In the genomic region with DNA sequence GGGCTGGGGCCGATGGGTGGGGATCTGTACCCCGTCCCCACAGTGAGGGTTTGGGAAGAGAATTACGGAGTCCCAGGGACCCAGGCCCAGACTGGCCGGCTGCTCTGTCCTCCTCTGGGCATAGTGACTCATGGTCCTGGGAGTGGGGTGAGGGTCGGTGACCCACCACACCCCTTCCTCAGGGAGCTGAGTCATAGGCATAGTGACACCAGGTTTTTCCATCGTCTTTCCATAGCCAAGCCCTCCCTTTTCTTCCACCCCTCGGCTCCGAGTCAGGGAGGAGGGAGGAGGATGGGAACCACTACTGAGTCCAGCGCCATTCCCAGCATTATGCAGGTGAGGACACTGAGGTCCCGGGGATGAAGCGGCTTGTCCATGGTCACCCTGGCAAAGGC, we compare ENCODE assay signal across 10 cellular contexts. TPM values are rescaled to one million over a fixed set of nuclear protein-coding genes. Genes with fewer than 3 reads are reported as not detected.
DNase-seq lines count a peak whose midpoint lies in the region; ATAC-seq and TF ChIP-seq lines count a peak whose summit lies in the region.
"Had no signal": no experiment of that assay in that cellular context is flagged by ENCODE, and none has a peak within 500 bp of the region (broad histone marks: within the 10 kb centered on the region; RNA-seq: fewer than 3 reads in every experiment).

No MANE protein-coding gene starts in this region.

- ATAC-seq in left lung: peak; percentile 44

- H3K9me3 ChIP-seq in HEK293 (ENCODE audit: control insufficient read depth, insufficient read depth, low read depth, low read length) (no peaks in the 10 kb centered on the region), left lung (no peaks in the 10 kb centered on the region), suprapubic skin (no peaks in the 10 kb centered on the region)

- POLR2A ChIA-PET in HEK293 (lab: Yijun Ruan, JAX): no interaction called here

- TF ChIP-seq CTCF in HEK293 (tag by site-specific recombination; IDR thresholded peaks at IDR 0.05): 0 out of 2 replicates have a peak, but pooled peaks have one; percentile 2
- TF ChIP-seq CTCF in left lung (IDR thresholded peaks at IDR 0.05): no peak
- no peak for TF ChIP-seq CTCF in suprapubic skin (IDR thresholded peaks at IDR 0.05)

- peak; percentile 54 for DNase-seq in dermis blood vessel endothelial cell
- DNase-seq in left lung: no peak
- no peak for DNase-seq in suprapubic skin (ENCODE audit: low spot score in 2 of 2)
- DNase-seq in NOMO-1 treated with DMSO at 0.1 percent for 48 hours (lab: John Stamatoyannopoulos, UW; ENCODE audit: unreplicated experiment): no peak
- DNase-seq in activated gamma-delta T cell treated with Interleukin-2 at 50 U/mL for 16 hours: no peak
- DNase-seq in iPS-NIHi11 (ENCODE audit: low spot score): no peak
- no peak for DNase-seq in NCI-H446 treated with DMSO at 0.1 percent for 48 hours (lab: John Stamatoyannopoulos, UW)
- DNase-seq: stimulated activated CD8-positive, alpha-beta memory T cell treated with anti-CD3 and anti-CD28 coated beads, Interleukin-4, amount 100 ng/mL, for 48 hours had no signal

- H3K27me3 ChIP-seq in left lung: peaks cover 0 to 9% of the 10 kb centered on the region in 2 donors
- H3K27me3 ChIP-seq in suprapubic skin: no peaks in the 10 kb centered on the region

- H3K27ac ChIP-seq in HEK293 (ENCODE audit: extremely low read depth, low read depth, low read length) (no peak overlapping the region), left lung (peak overlapping the region; percentile 27 to 57), suprapubic skin (peak overlapping the region; percentile 93)
- H3K27ac ChIP-seq: WERI-Rb-1 had no signal

- 80% methylated on average over 3 of the region's 11 CpGs for WGBS in suprapubic skin

- CTCF ChIA-PET in HEK293 (lab: Yijun Ruan, JAX): interaction anchor here (0.5 to 3.1 kb wide), 15 partner anchors 16 to 272 kb away, joined by 3 to 32 read pairs (median 5); a partner anchor contains a TSS

- TF ChIP-seq POLR2A in suprapubic skin (IDR thresholded peaks at IDR 0.05): peak in 1 of 2 donors; percentile 8

- intact Hi-C loops in left lung (cut with DNase I): no loop called here

- TF ChIP-seq EP300 in suprapubic skin (IDR thresholded peaks at IDR 0.05): no peak

- no peaks in the 10 kb centered on the region for H3K36me3 ChIP-seq in HEK293 (ENCODE audit: control insufficient read depth in 2 of 2, insufficient read depth in 1 of 2, low read length in 2 of 2)
- no peaks in the 10 kb centered on the region for H3K36me3 ChIP-seq in left lung
- H3K36me3 ChIP-seq in suprapubic skin: no peaks in the 10 kb centered on the region
- H3K36me3 ChIP-seq: WERI-Rb-1 had no signal

- H3K4me3 ChIP-seq in HEK293 (ENCODE audit: low read depth, low read length) (no peak overlapping the region), left lung (no peak overlapping the region), suprapubic skin (no peak overlapping the region)

- H3K4me1 ChIP-seq in HEK293 (ENCODE audit: control insufficient read depth, insufficient read depth, low read length) (no peaks in the 10 kb centered on the region), left lung (peaks cover 0 to 21% of the 10 kb centered on the region in 2 donors), suprapubic skin (peaks cover 30% of the 10 kb centered on the region)

TF ChIP-seq in HEK293, 187 proteins besides CTCF, POLR2A, EP300 and RAD21:
- TF ChIP-seq ZNF791 (tag by site-specific recombination; IDR thresholded peaks at IDR 0.05) (no peak), HOXC10 (CRISPR knock-in tag; IDR thresholded peaks at IDR 0.05) (no peak), ZSCAN23 (tag by site-specific recombination; IDR thresholded peaks at IDR 0.05) (no peak), SALL2 (tag by site-specific recombination; IDR thresholded peaks at IDR 0.05; ENCODE audit: borderline replicate concordance) (no peak), ZNF514 (tag by site-specific recombination; IDR thresholded peaks at IDR 0.05) (no peak), ZNF292 (tag by site-specific recombination; IDR thresholded peaks at IDR 0.05; ENCODE audit: borderline replicate concordance, low read depth) (no peak), ZNF335 (tag by site-specific recombination; conservative IDR thresholded peaks at IDR 0.05) (no peak), KLF1 (tag by site-specific recombination; IDR thresholded peaks at IDR 0.05) (peak; percentile 68), GLI4 (tag by site-specific recombination; IDR thresholded peaks at IDR 0.05) (no peak), REPIN1 (tag by site-specific recombination; IDR thresholded peaks at IDR 0.05; ENCODE audit: low read depth) (no peak), KLF9 (tag by site-specific recombination; IDR thresholded peaks at IDR 0.05; ENCODE audit: low read depth) (no peak)
- TF ChIP-seq, protein P1, sequence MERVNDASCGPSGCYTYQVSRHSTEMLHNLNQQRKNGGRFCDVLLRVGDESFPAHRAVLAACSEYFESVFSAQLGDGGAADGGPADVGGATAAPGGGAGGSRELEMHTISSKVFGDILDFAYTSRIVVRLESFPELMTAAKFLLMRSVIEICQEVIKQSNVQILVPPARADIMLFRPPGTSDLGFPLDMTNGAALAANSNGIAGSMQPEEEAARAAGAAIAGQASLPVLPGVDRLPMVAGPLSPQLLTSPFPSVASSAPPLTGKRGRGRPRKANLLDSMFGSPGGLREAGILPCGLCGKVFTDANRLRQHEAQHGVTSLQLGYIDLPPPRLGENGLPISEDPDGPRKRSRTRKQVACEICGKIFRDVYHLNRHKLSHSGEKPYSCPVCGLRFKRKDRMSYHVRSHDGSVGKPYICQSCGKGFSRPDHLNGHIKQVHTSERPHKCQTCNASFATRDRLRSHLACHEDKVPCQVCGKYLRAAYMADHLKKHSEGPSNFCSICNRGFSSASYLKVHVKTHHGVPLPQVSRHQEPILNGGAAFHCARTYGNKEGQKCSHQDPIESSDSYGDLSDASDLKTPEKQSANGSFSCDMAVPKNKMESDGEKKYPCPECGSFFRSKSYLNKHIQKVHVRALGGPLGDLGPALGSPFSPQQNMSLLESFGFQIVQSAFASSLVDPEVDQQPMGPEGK (tag by site-specific recombination; IDR thresholded peaks at IDR 0.05): no peak
- TF ChIP-seq, protein P2, sequence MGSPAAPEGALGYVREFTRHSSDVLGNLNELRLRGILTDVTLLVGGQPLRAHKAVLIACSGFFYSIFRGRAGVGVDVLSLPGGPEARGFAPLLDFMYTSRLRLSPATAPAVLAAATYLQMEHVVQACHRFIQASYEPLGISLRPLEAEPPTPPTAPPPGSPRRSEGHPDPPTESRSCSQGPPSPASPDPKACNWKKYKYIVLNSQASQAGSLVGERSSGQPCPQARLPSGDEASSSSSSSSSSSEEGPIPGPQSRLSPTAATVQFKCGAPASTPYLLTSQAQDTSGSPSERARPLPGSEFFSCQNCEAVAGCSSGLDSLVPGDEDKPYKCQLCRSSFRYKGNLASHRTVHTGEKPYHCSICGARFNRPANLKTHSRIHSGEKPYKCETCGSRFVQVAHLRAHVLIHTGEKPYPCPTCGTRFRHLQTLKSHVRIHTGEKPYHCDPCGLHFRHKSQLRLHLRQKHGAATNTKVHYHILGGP (tag by site-specific recombination; IDR thresholded peaks at IDR 0.05): no peak
- TF ChIP-seq, protein P3, sequence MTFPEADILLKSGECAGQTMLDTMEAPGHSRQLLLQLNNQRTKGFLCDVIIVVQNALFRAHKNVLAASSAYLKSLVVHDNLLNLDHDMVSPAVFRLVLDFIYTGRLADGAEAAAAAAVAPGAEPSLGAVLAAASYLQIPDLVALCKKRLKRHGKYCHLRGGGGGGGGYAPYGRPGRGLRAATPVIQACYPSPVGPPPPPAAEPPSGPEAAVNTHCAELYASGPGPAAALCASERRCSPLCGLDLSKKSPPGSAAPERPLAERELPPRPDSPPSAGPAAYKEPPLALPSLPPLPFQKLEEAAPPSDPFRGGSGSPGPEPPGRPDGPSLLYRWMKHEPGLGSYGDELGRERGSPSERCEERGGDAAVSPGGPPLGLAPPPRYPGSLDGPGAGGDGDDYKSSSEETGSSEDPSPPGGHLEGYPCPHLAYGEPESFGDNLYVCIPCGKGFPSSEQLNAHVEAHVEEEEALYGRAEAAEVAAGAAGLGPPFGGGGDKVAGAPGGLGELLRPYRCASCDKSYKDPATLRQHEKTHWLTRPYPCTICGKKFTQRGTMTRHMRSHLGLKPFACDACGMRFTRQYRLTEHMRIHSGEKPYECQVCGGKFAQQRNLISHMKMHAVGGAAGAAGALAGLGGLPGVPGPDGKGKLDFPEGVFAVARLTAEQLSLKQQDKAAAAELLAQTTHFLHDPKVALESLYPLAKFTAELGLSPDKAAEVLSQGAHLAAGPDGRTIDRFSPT (tag by site-specific recombination; IDR thresholded peaks at IDR 0.05): 0 out of 2 replicates have a peak, but pooled peaks have one; percentile 10
- TF ChIP-seq, protein P4, sequence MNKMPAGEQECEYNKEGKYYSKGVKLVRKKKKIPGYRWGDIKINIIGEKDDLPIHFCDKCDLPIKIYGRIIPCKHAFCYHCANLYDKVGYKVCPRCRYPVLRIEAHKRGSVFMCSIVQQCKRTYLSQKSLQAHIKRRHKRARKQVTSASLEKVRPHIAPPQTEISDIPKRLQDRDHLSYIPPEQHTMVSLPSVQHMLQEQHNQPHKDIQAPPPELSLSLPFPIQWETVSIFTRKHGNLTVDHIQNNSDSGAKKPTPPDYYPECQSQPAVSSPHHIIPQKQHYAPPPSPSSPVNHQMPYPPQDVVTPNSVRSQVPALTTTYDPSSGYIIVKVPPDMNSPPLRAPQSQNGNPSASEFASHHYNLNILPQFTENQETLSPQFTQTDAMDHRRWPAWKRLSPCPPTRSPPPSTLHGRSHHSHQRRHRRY (tag by site-specific recombination; IDR thresholded peaks at IDR 0.05): no peak
- TF ChIP-seq, protein P5, sequence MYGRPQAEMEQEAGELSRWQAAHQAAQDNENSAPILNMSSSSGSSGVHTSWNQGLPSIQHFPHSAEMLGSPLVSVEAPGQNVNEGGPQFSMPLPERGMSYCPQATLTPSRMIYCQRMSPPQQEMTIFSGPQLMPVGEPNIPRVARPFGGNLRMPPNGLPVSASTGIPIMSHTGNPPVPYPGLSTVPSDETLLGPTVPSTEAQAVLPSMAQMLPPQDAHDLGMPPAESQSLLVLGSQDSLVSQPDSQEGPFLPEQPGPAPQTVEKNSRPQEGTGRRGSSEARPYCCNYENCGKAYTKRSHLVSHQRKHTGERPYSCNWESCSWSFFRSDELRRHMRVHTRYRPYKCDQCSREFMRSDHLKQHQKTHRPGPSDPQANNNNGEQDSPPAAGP (tag by site-specific recombination; IDR thresholded peaks at IDR 0.05): peak; percentile 53; the same call in 1 of the 2 replicates
TF ChIP-seq in HEK293: peak in this region for 3.

RNA-seq across cellular contexts. Expression of a gene that starts 8.9 kb away (rescaled TPM):
- total RNA-seq in dermis blood vessel endothelial cell (0.34 TPM in 1 of 2 replicates, not detected in the other), left lung (under 1 TPM; 0.23 to 0.47 TPM), suprapubic skin (1 to 10 TPM in 1 of 4 donors, under 1 TPM in 1, not detected in 2; 0.39 to 2.3 TPM)

RNA-seq across cellular contexts. Expression of a gene that starts 32.5 kb away (rescaled TPM):
- total RNA-seq in dermis blood vessel endothelial cell (1.2 and 2.6 TPM in 2 replicates), left lung (100 to 1,000 TPM in 1 of 2 donors, 10 to 100 TPM in 1; 81.3 to 101 TPM), suprapubic skin (1 to 10 TPM; 1.3 to 9.4 (median 5.1) TPM)

Comparison
In these comparisons a context has a peak if more than half of its experiments do, and no peak if none do; other contexts are left out.
1. RNA of a gene that starts 32.5 kb away (total RNA-seq): 81.3 to 101 TPM in left lung; 1.3 to 9.4 TPM in suprapubic skin and 1.2 to 2.6 TPM in dermis blood vessel endothelial cell; every median in the first group is over 4 times any median in the second.